ENCODE assay signal across 16 cellular contexts in genomic region chr2:239216251-239216613, GRCh38.
A peak's percentile ranks its signal among the peaks of the same experiment; 100 is the strongest.
DNase-seq lines count a peak whose midpoint lies in the region; ATAC-seq, FAIRE-seq and TF ChIP-seq lines count a peak whose summit lies in the region.
"Had no signal": no experiment of that assay in that cellular context is flagged by ENCODE, and none has a peak within 500 bp of the region (broad histone marks: within the 10 kb centered on the region; RNA-seq: fewer than 3 reads in every experiment).

No MANE protein-coding gene starts in this region.

- H3K27ac Mint-ChIP-seq in activated CD4-positive, alpha-beta T cell treated with anti-CD3 and anti-CD28 coated beads, Interleukin-2, amount 10 ng/mL, durations not matched to agents 24 days and 14 days: peak overlapping the region; percentile 17
- H3K27ac Mint-ChIP-seq in brain (peak overlapping the region in 3 of 5 experiments; percentile 10 to 70 (median 29)), type B pancreatic cell (no peak overlapping the region)
- H3K27ac Mint-ChIP-seq: nephron had no signal

- peak; percentile 31 for FAIRE-seq in GM18507 (lab: Jason Lieb, UNC)
- FAIRE-seq: A204.1, GM19239, H54 had no signal

- peaks cover 29% of the 10 kb centered on the region for H3K36me3 Mint-ChIP-seq in activated CD4-positive, alpha-beta T cell treated with anti-CD3 and anti-CD28 coated beads, Interleukin-2, amount 10 ng/mL, durations not matched to agents 24 days and 14 days (ENCODE audit: low read depth)
- peaks cover 8% of the 10 kb centered on the region for H3K36me3 Mint-ChIP-seq in brain
- H3K36me3 Mint-ChIP-seq in type B pancreatic cell: no peaks in the 10 kb centered on the region

- no peak for ATAC-seq in HG02642 (IDR thresholded peaks at IDR 0.05; ENCODE audit: poor library complexity, unreplicated experiment)

- no peak for TF ChIP-seq CTCF in brain (conservative IDR thresholded peaks at IDR 0.05)
- TF ChIP-seq CTCF in type B pancreatic cell (conservative IDR thresholded peaks at IDR 0.05): no peak

- H3K4me3 Mint-ChIP-seq in activated CD4-positive, alpha-beta T cell treated with anti-CD3 and anti-CD28 coated beads, Interleukin-2, amount 10 ng/mL, durations not matched to agents 24 days and 14 days: peak overlapping the region; percentile 77
- no peak overlapping the region for H3K4me3 Mint-ChIP-seq in brain
- no peak overlapping the region for H3K4me3 Mint-ChIP-seq in type B pancreatic cell
- H3K4me3 Mint-ChIP-seq: nephron had no signal

- H3K27me3 Mint-ChIP-seq in activated CD4-positive, alpha-beta T cell treated with anti-CD3 and anti-CD28 coated beads, Interleukin-2, amount 10 ng/mL, durations not matched to agents 24 days and 14 days: no peaks in the 10 kb centered on the region
- H3K27me3 Mint-ChIP-seq in brain (no peaks in the 10 kb centered on the region), type B pancreatic cell (no peaks in the 10 kb centered on the region)

- intact Hi-C loops in activated CD4-positive, alpha-beta T cell treated with anti-CD3 and anti-CD28 coated beads, Interleukin-2, amount 10 ng/mL, durations not matched to agents 24 days and 14 days (cut with micrococcal nuclease): loop anchor here (1.0 to 5.0 kb wide), 5 partner anchors 43 to 165 kb away; no protein-coding TSS in a partner anchor
- intact Hi-C loops in posterior vena cava (cut with DNase I): no loop called here

- no peak for DNase-seq in activated CD4-positive, alpha-beta T cell treated with anti-CD3 and anti-CD28 coated beads, Interleukin-2, amount 10 ng/mL, durations not matched to agents 24 days and 14 days
- DNase-seq in activated CD4-positive, alpha-beta T cell treated with anti-CD3 and anti-CD28 coated beads for 1 hour: no peak
- DNase-seq in GM18507 (ENCODE audit: extremely low spot score, insufficient read length, low read depth) (no peak), posterior vena cava (ENCODE audit: low spot score) (peak; percentile 65), type B pancreatic cell (ENCODE audit: extremely low spot score, unreplicated experiment) (no peak), occipital lobe (lab: John Stamatoyannopoulos, UW) (no peak)
- DNase-seq: activated gamma-delta T cell treated with Interleukin-2 at 50 U/mL for 16 hours, NCI-H2029 treated with DMSO at 0.1 percent for 48 hours, NCI-H524 treated with DMSO at 0.1 percent for 48 hours, retina had no signal

- peaks cover 44% of the 10 kb centered on the region for H3K4me1 Mint-ChIP-seq in activated CD4-positive, alpha-beta T cell treated with anti-CD3 and anti-CD28 coated beads, Interleukin-2, amount 10 ng/mL, durations not matched to agents 24 days and 14 days
- peaks cover 72% of the 10 kb centered on the region for H3K4me1 Mint-ChIP-seq in brain
- peaks cover 37% of the 10 kb centered on the region for H3K4me1 Mint-ChIP-seq in type B pancreatic cell (ENCODE audit: unreplicated experiment)

- H3K9me3 Mint-ChIP-seq in activated CD4-positive, alpha-beta T cell treated with anti-CD3 and anti-CD28 coated beads, Interleukin-2, amount 10 ng/mL, durations not matched to agents 24 days and 14 days: no peaks in the 10 kb centered on the region
- H3K9me3 Mint-ChIP-seq in brain (peaks cover 0 to 16% (median 11%) of the 10 kb centered on the region in 5 experiments), type B pancreatic cell (no peaks in the 10 kb centered on the region)
- H3K9me3 Mint-ChIP-seq: nephron had no signal
